11 cellular contexts compared by ENCODE assay signal in the genomic region with DNA sequence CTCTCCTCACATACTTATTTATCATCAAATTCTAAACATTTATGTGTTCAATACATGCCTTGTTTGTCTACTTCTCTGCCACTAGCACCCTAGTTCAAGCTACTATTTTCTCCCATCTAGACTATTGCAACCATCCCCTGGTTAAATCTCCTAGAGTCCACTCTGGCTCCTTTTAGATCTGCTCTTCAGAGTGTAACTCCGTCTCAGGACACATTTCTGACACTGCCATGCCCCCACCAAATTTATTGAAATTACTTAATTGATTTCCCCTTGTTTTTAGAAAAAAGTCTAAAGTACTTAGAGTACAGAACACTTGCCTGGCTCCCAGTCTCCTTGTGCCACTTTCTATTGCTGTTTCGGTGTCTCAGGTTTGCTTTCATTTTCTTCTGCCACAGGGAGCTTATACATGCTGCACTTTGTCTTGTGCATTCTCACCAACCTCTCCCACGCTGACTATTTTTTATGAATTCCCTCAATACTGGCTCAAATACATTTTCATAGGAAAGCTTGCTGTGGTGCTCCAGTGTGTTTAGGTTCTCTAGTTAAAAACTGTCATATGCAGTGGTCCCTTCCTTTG.
DNase-seq lines count a peak whose midpoint lies in the region; ATAC-seq and TF ChIP-seq lines count a peak whose summit lies in the region.
"Had no signal": no experiment of that assay in that cellular context is flagged by ENCODE, and none has a peak within 500 bp of the region (broad histone marks: within the 10 kb centered on the region; RNA-seq: fewer than 3 reads in every experiment).

No MANE protein-coding gene starts in this region.

- H3K4me2 ChIP-seq in PC-9, result peak overlapping the region; percentile 66

- H3K79me2 ChIP-seq in PC-9 (ENCODE audit: low read depth), result no peaks in the 10 kb centered on the region

- ATAC-seq in GM19463 (IDR thresholded peaks at IDR 0.05; ENCODE audit: unreplicated experiment) (peak; percentile 98), HG03045 (IDR thresholded peaks at IDR 0.05; ENCODE audit: unreplicated experiment) (peak; percentile 95)
- ATAC-seq: K562, T-helper 17 cell had no signal

- CTCF ChIA-PET in PC-9 (lab: Charles Lee), result no interaction called here

- no peaks in the 10 kb centered on the region for H3F3A ChIP-seq in PC-9 (ENCODE audit: insufficient read depth, low read depth)

- H3K27ac ChIP-seq in PC-9, result no peak overlapping the region
- peak overlapping the region; percentile 38 for H3K27ac ChIP-seq in substantia nigra (ENCODE audit: low read depth, low read length, poor library complexity, severe bottlenecking)

- DNase-seq in PC-9, result no peak
- peak in 1 of 49 donors; percentile 9 for DNase-seq in substantia nigra (lab: John Stamatoyannopoulos, UW)
- DNase-seq in cerebellar nuclear complex (lab: John Stamatoyannopoulos, UW), result no peak
- DNase-seq in hepatic stellate cell (ENCODE audit: low spot score), result no peak
- DNase-seq in ACHN, result no peak
- DNase-seq: activated naive CD4-positive, alpha-beta T cell; T-helper 17 cell had no signal

- TF ChIP-seq CTCF in PC-9 (conservative IDR thresholded peaks at IDR 0.05), result no peak

- no peaks in the 10 kb centered on the region for H3K9me2 ChIP-seq in PC-9 (ENCODE audit: insufficient read depth)

- peak overlapping the region; percentile 20; the same call in 1 of the 2 replicates for H3K4me3 ChIP-seq in PC-9
- H3K4me3 ChIP-seq: K562, lung had no signal

- intact Hi-C loops in PC-9 (cut with micrococcal nuclease; ENCODE audit: unreplicated experiment), result no loop called here

- no TSS peak for BruUV-seq in PC-9 (replicated peaks; lab: Mats Ljungman, UMichigan)

- H3K36me3 ChIP-seq in PC-9 (ENCODE audit: low read depth), result no peaks in the 10 kb centered on the region

- H3K9me3 ChIP-seq in PC-9 (ENCODE audit: insufficient read depth, low read depth), result no peaks in the 10 kb centered on the region

- POLR2A ChIA-PET in PC-9 (lab: Charles Lee; ENCODE audit: unreplicated experiment), result no interaction called here

- H2AFZ ChIP-seq in PC-9, result peak overlapping the region; percentile 74

- no peaks in the 10 kb centered on the region for H3K27me3 ChIP-seq in PC-9 (ENCODE audit: insufficient read depth, low read depth)

- no peaks in the 10 kb centered on the region for H4K20me1 ChIP-seq in PC-9 (ENCODE audit: insufficient read depth)

- in situ Hi-C loops in ACHN (cut with HindIII; ENCODE audit: low pct_ligation_motif_present, low pct_unique_long_range_greater_than_20kb, low sequenced_read_pairs), result no loop called here

- no peaks in the 10 kb centered on the region for H3K4me1 ChIP-seq in PC-9 (replicated peaks; ENCODE audit: insufficient read depth)
